Comparison of ENCODE assay signal across 23 cellular contexts in the genomic region with DNA sequence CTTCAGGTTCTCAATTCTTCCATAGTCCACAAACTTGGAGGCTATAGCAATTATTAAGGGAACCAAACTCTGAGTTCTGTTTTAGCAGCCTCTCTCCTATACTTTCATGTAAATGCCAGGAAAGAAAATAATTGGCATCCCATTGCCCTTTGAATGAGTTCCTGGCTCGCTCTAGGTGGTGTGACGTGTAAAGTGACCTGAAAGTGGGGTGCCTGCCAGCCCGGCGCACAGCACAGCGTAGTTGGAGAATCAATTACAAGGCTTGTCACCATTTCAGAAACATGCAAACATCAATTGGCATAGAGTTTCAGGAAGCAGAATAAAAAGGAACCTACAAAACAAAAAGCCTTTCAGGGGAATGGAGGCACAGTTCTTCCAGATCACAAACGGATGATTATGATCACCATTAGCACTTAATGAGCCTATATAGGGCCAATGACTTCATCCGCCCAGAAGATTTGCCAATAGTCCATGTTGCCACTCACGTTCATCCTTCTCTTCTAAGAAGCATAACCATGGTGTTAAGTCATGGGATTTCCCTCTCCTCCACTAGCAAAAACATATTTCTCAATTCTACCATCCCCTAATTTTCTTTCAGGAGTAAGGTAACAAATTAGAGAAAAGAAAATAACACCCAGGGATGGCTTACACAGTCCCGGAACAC.
DNase-seq lines count a peak whose midpoint lies in the region; ATAC-seq and FAIRE-seq lines count a peak whose summit lies in the region.
"Had no signal": no experiment of that assay in that cellular context is flagged by ENCODE, and none has a peak within 500 bp of the region (broad histone marks: within the 10 kb centered on the region; RNA-seq: fewer than 3 reads in every experiment).

No MANE protein-coding gene starts in this region.

- POLR2A ChIA-PET in activated CD4-positive, alpha-beta T cell treated with anti-CD3 and anti-CD28 coated beads for 36 hours (lab: Charles Lee) = no interaction called here

- CTCF ChIA-PET in activated CD4-positive, alpha-beta T cell treated with anti-CD3 and anti-CD28 coated beads for 36 hours (lab: Charles Lee) = no interaction called here

- H3K4me3 Mint-ChIP-seq in activated CD4-positive, alpha-beta T cell treated with anti-CD3 and anti-CD28 coated beads for 36 hours = no peak overlapping the region
- H3K4me3 Mint-ChIP-seq: memory B cell; naive thymus-derived CD4-positive, alpha-beta T cell had no signal

- WGBS in small intestine, 3 donors = 45 to 69% (median 65%) methylated on average over 9 of the region's 9 CpGs

- no peaks in the 10 kb centered on the region for H3K36me3 Mint-ChIP-seq in activated CD4-positive, alpha-beta T cell treated with anti-CD3 and anti-CD28 coated beads for 36 hours (ENCODE audit: low read depth)
- H3K36me3 Mint-ChIP-seq: memory B cell; naive thymus-derived CD4-positive, alpha-beta T cell had no signal

- no peak overlapping the region for H3K9ac ChIP-seq in endocrine pancreas (ENCODE audit: control insufficient read depth, insufficient read depth, low read length)
- H3K9ac ChIP-seq: GM23248 had no signal

- DNase-seq in NCI-H1436 treated with DMSO at 0.1 percent for 48 hours (lab: John Stamatoyannopoulos, UW) = peak; percentile 22
- peak; percentile 97 for DNase-seq in NCI-H2196 (lab: John Stamatoyannopoulos, UW; ENCODE audit: unreplicated experiment)
- DNase-seq in small intestine = peak; percentile 48
- no peak for DNase-seq in iPS-NIHi11 (ENCODE audit: low spot score)
- no peak for DNase-seq in activated CD4-positive, alpha-beta T cell treated with anti-CD3 and anti-CD28 coated beads for 36 hours
- DNase-seq: activated CD4-positive, alpha-beta T cell treated with anti-CD3 and anti-CD28 coated beads, Interleukin-2, amount 50 U/mL, for 48 hours; activated naive CD4-positive, alpha-beta T cell treated with anti-CD3 and anti-CD28 coated beads, Interleukin-2, amount 50 U/mL, for 16 hours; AML-193; aorta; GM23248; islet precursor cell; naive thymus-derived CD4-positive, alpha-beta T cell; NCI-H226; SIG-M5; sigmoid colon; stimulated activated naive CD8-positive, alpha-beta T cell treated with anti-CD3 and anti-CD28 coated beads, Interleukin-15, Interleukin-2, amounts not matched to agents 100 U/mL and 50 U/mL, for 24 hours; T-helper 1 cell had no signal

- no peaks in the 10 kb centered on the region for H3K27me3 Mint-ChIP-seq in activated CD4-positive, alpha-beta T cell treated with anti-CD3 and anti-CD28 coated beads for 36 hours
- H3K27me3 Mint-ChIP-seq: memory B cell; naive thymus-derived CD4-positive, alpha-beta T cell had no signal

- H3K27me3 ChIP-seq in endocrine pancreas (ENCODE audit: control insufficient read depth, insufficient read depth, low read length) (no peaks in the 10 kb centered on the region), small intestine (ENCODE audit: control insufficient read depth in 2 of 2, insufficient read depth in 2 of 2, low read length in 2 of 2) (no peaks in the 10 kb centered on the region)
- H3K27me3 ChIP-seq: sigmoid colon, tibial nerve had no signal

- no peak overlapping the region for H3K27ac ChIP-seq in small intestine (ENCODE audit: low read depth in 1 of 2, low read length in 1 of 2)
- H3K27ac ChIP-seq: GM23248, sigmoid colon, tibial nerve, VCaP had no signal

- H3K4me3 ChIP-seq in endocrine pancreas (ENCODE audit: control insufficient read depth, insufficient read depth, low read length) (peak overlapping the region; percentile 29), small intestine (ENCODE audit: low read depth in 1 of 2, low read length in 2 of 2) (no peak overlapping the region)
- H3K4me3 ChIP-seq: GM23248, sigmoid colon, tibial nerve had no signal

- H3K4me1 ChIP-seq in endocrine pancreas (ENCODE audit: control insufficient read depth, insufficient read depth, low read length) (no peaks in the 10 kb centered on the region), small intestine (ENCODE audit: control insufficient read depth in 2 of 2, insufficient read depth in 1 of 2, low read depth in 1 of 2, low read length in 1 of 2) (no peaks in the 10 kb centered on the region)
- H3K4me1 ChIP-seq: sigmoid colon, tibial nerve had no signal

- H3K9me3 Mint-ChIP-seq in activated CD4-positive, alpha-beta T cell treated with anti-CD3 and anti-CD28 coated beads for 36 hours (ENCODE audit: low read depth) = no peaks in the 10 kb centered on the region
- H3K9me3 Mint-ChIP-seq: memory B cell had no signal

- no peak for FAIRE-seq in small intestine (lab: Jason Lieb, UNC)
- FAIRE-seq: GM18507 had no signal

- no peaks in the 10 kb centered on the region for H3K36me3 ChIP-seq in endocrine pancreas (ENCODE audit: control insufficient read depth, insufficient read depth, low read length)
- no peaks in the 10 kb centered on the region for H3K36me3 ChIP-seq in small intestine (ENCODE audit: control insufficient read depth in 2 of 2, insufficient read depth in 2 of 2, low read length in 2 of 2)
- H3K36me3 ChIP-seq: sigmoid colon, tibial nerve had no signal

- intact Hi-C loops in activated CD4-positive, alpha-beta T cell treated with anti-CD3 and anti-CD28 coated beads for 36 hours (cut with DNase I, micrococcal nuclease) = no loop called here

- ATAC-seq in activated CD4-positive, alpha-beta T cell treated with anti-CD3 and anti-CD28 coated beads for 36 hours = no peak
- no peak for ATAC-seq in GM19397 (IDR thresholded peaks at IDR 0.05; ENCODE audit: unreplicated experiment)
- ATAC-seq: naive thymus-derived CD4-positive, alpha-beta T cell; stimulated activated naive CD8-positive, alpha-beta T cell treated with anti-CD3 and anti-CD28 coated beads, Interleukin-15, Interleukin-2, amounts not matched to agents 100 U/mL and 50 U/mL, for 24 hours had no signal

- no peak overlapping the region for H3K27ac Mint-ChIP-seq in activated CD4-positive, alpha-beta T cell treated with anti-CD3 and anti-CD28 coated beads for 36 hours
- H3K27ac Mint-ChIP-seq: memory B cell; naive thymus-derived CD4-positive, alpha-beta T cell had no signal

- no peaks in the 10 kb centered on the region for H3K9me3 ChIP-seq in endocrine pancreas (ENCODE audit: control insufficient read depth, low read length)
- no peaks in the 10 kb centered on the region for H3K9me3 ChIP-seq in small intestine (ENCODE audit: control insufficient read depth, low read depth)
- H3K9me3 ChIP-seq: sigmoid colon, tibial nerve had no signal

- no peaks in the 10 kb centered on the region for H3K4me1 Mint-ChIP-seq in activated CD4-positive, alpha-beta T cell treated with anti-CD3 and anti-CD28 coated beads for 36 hours
- H3K4me1 Mint-ChIP-seq: memory B cell; naive thymus-derived CD4-positive, alpha-beta T cell had no signal

Comparison
In these comparisons a context has a peak if more than half of its experiments do, and no peak if none do; other contexts are left out.
1. DNase-seq: peak in NCI-H1436 treated with DMSO at 0.1 percent for 48 hours (single experiment), NCI-H2196 (single experiment) and small intestine (single experiment); none in iPS-NIHi11 (single experiment) and activated CD4-positive, alpha-beta T cell treated with anti-CD3 and anti-CD28 coated beads for 36 hours (single experiment).